ENCODE assay signal across 8 cellular contexts in genomic region chr22:31160328-31160978, GRCh38. TPM values are rescaled to one million over a fixed set of nuclear protein-coding genes. Genes with fewer than 3 reads are reported as not detected.
DNase-seq lines count a peak whose midpoint lies in the region; ATAC-seq lines count a peak whose summit lies in the region.

No MANE protein-coding gene starts in this region.

- peak; percentile 30 for ATAC-seq in activated CD8-positive, alpha-beta memory T cell treated with anti-CD3 and anti-CD28 coated beads, Interleukin-2, amount 10 ng/mL, durations not matched to agents 7 days and 5 days
- ATAC-seq in activated naive CD8-positive, alpha-beta T cell treated with anti-CD3 and anti-CD28 coated beads, Interleukin-2, amount 50 U/mL, for 24 hours = peak; percentile 41

- CTCF ChIA-PET in activated CD8-positive, alpha-beta memory T cell treated with anti-CD3 and anti-CD28 coated beads, Interleukin-2, amount 10 ng/mL, durations not matched to agents 7 days and 5 days (lab: Charles Lee) = interaction anchor here (0.9 to 2.7 kb wide), 5 partner anchors 52 to 525 kb away, joined by 3 to 14 read pairs (median 9); partner anchors contain the start of genes LIMK2, MORC2, SELENOM and SLC35E4

- 5% methylated on average over 32 of the region's 32 CpGs for WGBS in HUES64
- no CpG with 5 or more reads among the region's 32 CpGs for WGBS in iPS DF 6.9 (ENCODE audit: insufficient coverage, insufficient read length)

- peak overlapping the region; percentile 68 for H3K9ac ChIP-seq in HUES64 (ENCODE audit: low read depth, low read length)

- peak overlapping the region; percentile 96 for H3K4me3 Mint-ChIP-seq in activated CD8-positive, alpha-beta memory T cell treated with anti-CD3 and anti-CD28 coated beads, Interleukin-2, amount 10 ng/mL, durations not matched to agents 7 days and 5 days
- H3K4me3 Mint-ChIP-seq in activated naive CD8-positive, alpha-beta T cell treated with anti-CD3 and anti-CD28 coated beads, Interleukin-2, amount 50 U/mL, for 24 hours = peak overlapping the region; percentile 97

- H3K4me1 ChIP-seq in HUES64 (ENCODE audit: insufficient read depth, low read length) (no peaks in the 10 kb centered on the region; the same call in 1 of the 2 replicates), iPS DF 6.9 (ENCODE audit: control insufficient read depth, insufficient read depth, low read length) (no peaks in the 10 kb centered on the region)

- H3K9me3 ChIP-seq in HUES64 (ENCODE audit: insufficient read depth, low read depth, low read length) (no peaks in the 10 kb centered on the region), iPS DF 6.9 (ENCODE audit: control insufficient read depth, insufficient read depth, low read length) (no peaks in the 10 kb centered on the region)

- no peak overlapping the region for H3K27ac ChIP-seq in HUES64 (ENCODE audit: low read depth, low read length)
- no peak overlapping the region for H3K27ac ChIP-seq in iPS DF 6.9 (ENCODE audit: low read length)
- peak overlapping the region; percentile 60 to 97 (median 92) for H3K27ac ChIP-seq in skin epidermis

- peak overlapping the region; percentile 96 for H3K27ac Mint-ChIP-seq in activated CD8-positive, alpha-beta memory T cell treated with anti-CD3 and anti-CD28 coated beads, Interleukin-2, amount 10 ng/mL, durations not matched to agents 7 days and 5 days
- H3K27ac Mint-ChIP-seq in activated naive CD8-positive, alpha-beta T cell treated with anti-CD3 and anti-CD28 coated beads, Interleukin-2, amount 50 U/mL, for 24 hours = peak overlapping the region; percentile 96

- H3K4me1 Mint-ChIP-seq in activated CD8-positive, alpha-beta memory T cell treated with anti-CD3 and anti-CD28 coated beads, Interleukin-2, amount 10 ng/mL, durations not matched to agents 7 days and 5 days = peaks cover 28% of the 10 kb centered on the region
- H3K4me1 Mint-ChIP-seq in activated naive CD8-positive, alpha-beta T cell treated with anti-CD3 and anti-CD28 coated beads, Interleukin-2, amount 50 U/mL, for 24 hours = peaks cover 35% of the 10 kb centered on the region

- H3K27me3 Mint-ChIP-seq in activated CD8-positive, alpha-beta memory T cell treated with anti-CD3 and anti-CD28 coated beads, Interleukin-2, amount 10 ng/mL, durations not matched to agents 7 days and 5 days = peaks cover 4% of the 10 kb centered on the region
- no peaks in the 10 kb centered on the region for H3K27me3 Mint-ChIP-seq in activated naive CD8-positive, alpha-beta T cell treated with anti-CD3 and anti-CD28 coated beads, Interleukin-2, amount 50 U/mL, for 24 hours

- peaks cover 3% of the 10 kb centered on the region for H3K36me3 Mint-ChIP-seq in activated CD8-positive, alpha-beta memory T cell treated with anti-CD3 and anti-CD28 coated beads, Interleukin-2, amount 10 ng/mL, durations not matched to agents 7 days and 5 days
- H3K36me3 Mint-ChIP-seq in activated naive CD8-positive, alpha-beta T cell treated with anti-CD3 and anti-CD28 coated beads, Interleukin-2, amount 50 U/mL, for 24 hours (ENCODE audit: low read depth) = peaks cover 4% of the 10 kb centered on the region

- DNase-seq in activated CD8-positive, alpha-beta memory T cell treated with anti-CD3 and anti-CD28 coated beads, Interleukin-2, amount 10 ng/mL, durations not matched to agents 7 days and 5 days = peak; percentile 47
- no peak for DNase-seq in activated CD8-positive, alpha-beta memory T cell treated with anti-CD3 and anti-CD28 coated beads for 24 hours
- DNase-seq in activated naive CD8-positive, alpha-beta T cell treated with anti-CD3 and anti-CD28 coated beads, Interleukin-2, amount 50 U/mL, for 24 hours = peak; percentile 15
- DNase-seq in iPS DF 6.9 (ENCODE audit: low read depth, low spot score) (no peak), NCI-H524 (lab: John Stamatoyannopoulos, UW) (no peak), DMS79 treated with DMSO at 0.1 percent for 48 hours (lab: John Stamatoyannopoulos, UW) (no peak)

- H3K27me3 ChIP-seq in HUES64 (ENCODE audit: insufficient read depth, low read length) (peaks cover 35% of the 10 kb centered on the region), iPS DF 6.9 (ENCODE audit: control insufficient read depth, insufficient read depth, low read length) (no peaks in the 10 kb centered on the region)

- H3K9me3 Mint-ChIP-seq in activated CD8-positive, alpha-beta memory T cell treated with anti-CD3 and anti-CD28 coated beads, Interleukin-2, amount 10 ng/mL, durations not matched to agents 7 days and 5 days (ENCODE audit: low read depth) = no peaks in the 10 kb centered on the region
- no peaks in the 10 kb centered on the region for H3K9me3 Mint-ChIP-seq in activated naive CD8-positive, alpha-beta T cell treated with anti-CD3 and anti-CD28 coated beads, Interleukin-2, amount 50 U/mL, for 24 hours

- H3K4me3 ChIP-seq in HUES64 (ENCODE audit: low read length) (peak overlapping the region; percentile 90), iPS DF 6.9 (ENCODE audit: low read length) (peak overlapping the region; percentile 86), skin epidermis (peak overlapping the region; percentile 67 to 95 (median 83))

- peaks cover 7% of the 10 kb centered on the region for H3K36me3 ChIP-seq in HUES64 (ENCODE audit: insufficient read depth, low read length)
- H3K36me3 ChIP-seq in iPS DF 6.9 (ENCODE audit: control insufficient read depth, insufficient read depth, low read length) = no peaks in the 10 kb centered on the region

RNA-seq across cellular contexts. Expression of gene RNF185, which starts 0.5 kb away (rescaled TPM):
- total RNA-seq in activated CD8-positive, alpha-beta memory T cell treated with anti-CD3 and anti-CD28 coated beads, Interleukin-2, amount 10 ng/mL, durations not matched to agents 7 days and 5 days = 10 to 100 TPM; 15.8 to 20.7 TPM
- 19.2 TPM for polyA plus RNA-seq in HUES64 (2013, experiment 1 of 2)
- polyA plus RNA-seq in HUES64 (2013, experiment 2 of 2) = 21.9 TPM

RNA-seq across cellular contexts. Expression of gene PLA2G3, which starts 20.1 kb away (rescaled TPM):
- not detected for total RNA-seq in activated CD8-positive, alpha-beta memory T cell treated with anti-CD3 and anti-CD28 coated beads, Interleukin-2, amount 10 ng/mL, durations not matched to agents 7 days and 5 days
- polyA plus RNA-seq in HUES64 (2013, experiment 1 of 2) = 16.8 TPM
- 18.3 TPM for polyA plus RNA-seq in HUES64 (2013, experiment 2 of 2)

RNA-seq across cellular contexts. Expression of gene INPP5J, which starts 37.7 kb away (rescaled TPM):
- total RNA-seq in activated CD8-positive, alpha-beta memory T cell treated with anti-CD3 and anti-CD28 coated beads, Interleukin-2, amount 10 ng/mL, durations not matched to agents 7 days and 5 days = under 1 TPM in 1 of 2 experiments, not detected in 1; 0.14 TPM
- 1.9 TPM for polyA plus RNA-seq in HUES64 (2013, experiment 1 of 2)
- polyA plus RNA-seq in HUES64 (2013, experiment 2 of 2) = 2.1 TPM

RNA-seq across cellular contexts. Expression of gene LIMK2, which starts 51.6 kb away (rescaled TPM):
- 10 to 100 TPM; 32.2 to 47.3 TPM for total RNA-seq in activated CD8-positive, alpha-beta memory T cell treated with anti-CD3 and anti-CD28 coated beads, Interleukin-2, amount 10 ng/mL, durations not matched to agents 7 days and 5 days
- 25.4 TPM for polyA plus RNA-seq in HUES64 (2013, experiment 1 of 2)
- 18.7 TPM for polyA plus RNA-seq in HUES64 (2013, experiment 2 of 2)

RNA-seq across cellular contexts. Expression of gene SELENOM, which starts 53.1 kb away (rescaled TPM):
- 1 to 10 TPM in 1 of 2 experiments, under 1 TPM in 1; 0.49 to 1.5 TPM for total RNA-seq in activated CD8-positive, alpha-beta memory T cell treated with anti-CD3 and anti-CD28 coated beads, Interleukin-2, amount 10 ng/mL, durations not matched to agents 7 days and 5 days
- polyA plus RNA-seq in HUES64 (2013, experiment 1 of 2) = 12.2 TPM
- 18.4 TPM for polyA plus RNA-seq in HUES64 (2013, experiment 2 of 2)

Comparison
In these comparisons a context has a peak if more than half of its experiments do, and no peak if none do; other contexts are left out.
1. DNase-seq: peak in activated CD8-positive, alpha-beta memory T cell treated with anti-CD3 and anti-CD28 coated beads, Interleukin-2, amount 10 ng/mL, durations not matched to agents 7 days and 5 days (single experiment) and activated naive CD8-positive, alpha-beta T cell treated with anti-CD3 and anti-CD28 coated beads, Interleukin-2, amount 50 U/mL, for 24 hours (single experiment); none in activated CD8-positive, alpha-beta memory T cell treated with anti-CD3 and anti-CD28 coated beads for 24 hours (single experiment), iPS DF 6.9 (single experiment), NCI-H524 (0 of 2) and DMS79 treated with DMSO at 0.1 percent for 48 hours (single experiment).
2. H3K27ac ChIP-seq: peak in skin epidermis (21 of 21); none in HUES64 (single experiment) and iPS DF 6.9 (single experiment).
3. Peak in every context shown above with its lines, with median percentiles within 50 percentile points of each other: H3K4me3 ChIP-seq.